Comparison of ENCODE assay signal across 21 cellular contexts in genomic region chr7:2495402-2496309, GRCh38. TPM values are rescaled to one million over a fixed set of nuclear protein-coding genes. Genes with fewer than 3 reads are reported as not detected.
DNase-seq lines count a peak whose midpoint lies in the region; ATAC-seq and TF ChIP-seq lines count a peak whose summit lies in the region.
"Had no signal": no experiment of that assay in that cellular context is flagged by ENCODE, and none has a peak within 500 bp of the region (broad histone marks: within the 10 kb centered on the region; RNA-seq: fewer than 3 reads in every experiment).

No MANE protein-coding gene starts in this region.

- no peaks in the 10 kb centered on the region for H3K36me3 ChIP-seq in BE2C
- no peaks in the 10 kb centered on the region for H3K36me3 ChIP-seq in HUES48 (ENCODE audit: control insufficient read depth, insufficient read depth, low read length)
- H3K36me3 ChIP-seq: gastroesophageal sphincter had no signal

- ATAC-seq in SK-N-SH treated with all-trans-retinoic acid at 6 μM for 48 hours (peak; percentile 5; the same call in 1 of the 3 replicates), left colon (peak; percentile 70), HG02884 (IDR thresholded peaks at IDR 0.05; ENCODE audit: unreplicated experiment) (no peak), HG02938 (IDR thresholded peaks at IDR 0.05; ENCODE audit: unreplicated experiment) (no peak)
- ATAC-seq: gastroesophageal sphincter, sciatic nerve had no signal

- no peaks in the 10 kb centered on the region for H3K27me3 ChIP-seq in BE2C
- no peaks in the 10 kb centered on the region for H3K27me3 ChIP-seq in HUES48 (ENCODE audit: control insufficient read depth, insufficient read depth, low read length)

- H3K9me3 ChIP-seq in BE2C (no peaks in the 10 kb centered on the region), HUES48 (ENCODE audit: control insufficient read depth, insufficient read depth, low read length) (no peaks in the 10 kb centered on the region)
- H3K9me3 ChIP-seq: gastroesophageal sphincter had no signal

- H3K4me3 ChIP-seq in BE2C (ENCODE audit: low read depth, low read length) (no peak overlapping the region), HUES48 (ENCODE audit: low read depth, low read length) (no peak overlapping the region)
- H3K4me3 ChIP-seq: coronary artery, gastroesophageal sphincter had no signal

- H3K4me1 ChIP-seq in BE2C (peaks cover 20% of the 10 kb centered on the region), HUES48 (ENCODE audit: control insufficient read depth, insufficient read depth, low read length) (peaks cover 25% of the 10 kb centered on the region)

- peak overlapping the region; percentile 66 for H3K27ac ChIP-seq in HUES48 (ENCODE audit: low read depth, low read length)
- H3K27ac ChIP-seq: coronary artery, gastroesophageal sphincter had no signal

- peak; percentile 88 for DNase-seq in BE2C
- DNase-seq in left colon, result no peak
- DNase-seq in stimulated activated CD8-positive, alpha-beta memory T cell treated with anti-CD3 and anti-CD28 coated beads, Interleukin-4, amount 100 ng/mL, for 48 hours, result no peak
- no peak for DNase-seq in stimulated activated naive CD4-positive, alpha-beta T cell (lab: John Stamatoyannopoulos, UW)
- DNase-seq: activated CD4-positive, alpha-beta T cell treated with anti-CD3 and anti-CD28 coated beads, Interleukin-2, amount 10 ng/mL, durations not matched to agents 24 days and 14 days; activated naive CD4-positive, alpha-beta T cell treated with Interleukin-2 at 50 U/mL for 16 hours; erythroblast; NCI-H2029 treated with DMSO at 0.1 percent for 48 hours; SHP77 treated with DMSO at 0.1 percent for 48 hours; stimulated activated CD4-positive, alpha-beta T cell treated with anti-CD3 and anti-CD28 coated beads, Interleukin-2, amount 100 ng/mL, for 48 hours; T1000 had no signal

- intact Hi-C loops in left colon (cut with DNase I, micrococcal nuclease), result no loop called here

- TF ChIP-seq CTCF in BE2C (IDR thresholded peaks at IDR 0.05; ENCODE audit: low read depth, low read length), result no peak

- H3K9ac ChIP-seq in HUES48 (ENCODE audit: low read depth, low read length), result no peak overlapping the region

TF ChIP-seq in SK-N-SH treated with all-trans-retinoic acid at 6 μM for 48 hours, 23 proteins besides CTCF, POLR2A, EP300 and RAD21:
- TF ChIP-seq TSHZ2 (CRISPR knock-in tag; IDR thresholded peaks at IDR 0.05) (no peak), BACH2 (CRISPR knock-in tag; IDR thresholded peaks at IDR 0.05; ENCODE audit: borderline replicate concordance) (no peak), ZFP3 (CRISPR knock-in tag; IDR thresholded peaks at IDR 0.05) (no peak), ARNTL (CRISPR knock-in tag; IDR thresholded peaks at IDR 0.05; ENCODE audit: borderline replicate concordance, low read depth) (no peak), OSR1 (CRISPR knock-in tag; IDR thresholded peaks at IDR 0.05) (no peak), RARB (CRISPR knock-in tag; IDR thresholded peaks at IDR 0.05) (no peak), ESRRG (CRISPR knock-in tag; IDR thresholded peaks at IDR 0.05) (no peak), PPARA (CRISPR knock-in tag; IDR thresholded peaks at IDR 0.05; ENCODE audit: borderline replicate concordance) (no peak), TOX (CRISPR knock-in tag; IDR thresholded peaks at IDR 0.05; ENCODE audit: borderline replicate concordance) (no peak), ISL1 (CRISPR knock-in tag; IDR thresholded peaks at IDR 0.05) (no peak), GLIS3 (CRISPR knock-in tag; IDR thresholded peaks at IDR 0.05) (no peak), TCF4 (CRISPR knock-in tag; IDR thresholded peaks at IDR 0.05; ENCODE audit: borderline replicate concordance) (no peak), ZC3H10 (CRISPR knock-in tag; IDR thresholded peaks at IDR 0.05) (no peak), CREB5 (CRISPR knock-in tag; IDR thresholded peaks at IDR 0.05; ENCODE audit: low read depth) (no peak), CSDC2 (CRISPR knock-in tag; IDR thresholded peaks at IDR 0.05) (no peak), SNAI2 (CRISPR knock-in tag; IDR thresholded peaks at IDR 0.05) (no peak)
- TF ChIP-seq, protein P1, sequence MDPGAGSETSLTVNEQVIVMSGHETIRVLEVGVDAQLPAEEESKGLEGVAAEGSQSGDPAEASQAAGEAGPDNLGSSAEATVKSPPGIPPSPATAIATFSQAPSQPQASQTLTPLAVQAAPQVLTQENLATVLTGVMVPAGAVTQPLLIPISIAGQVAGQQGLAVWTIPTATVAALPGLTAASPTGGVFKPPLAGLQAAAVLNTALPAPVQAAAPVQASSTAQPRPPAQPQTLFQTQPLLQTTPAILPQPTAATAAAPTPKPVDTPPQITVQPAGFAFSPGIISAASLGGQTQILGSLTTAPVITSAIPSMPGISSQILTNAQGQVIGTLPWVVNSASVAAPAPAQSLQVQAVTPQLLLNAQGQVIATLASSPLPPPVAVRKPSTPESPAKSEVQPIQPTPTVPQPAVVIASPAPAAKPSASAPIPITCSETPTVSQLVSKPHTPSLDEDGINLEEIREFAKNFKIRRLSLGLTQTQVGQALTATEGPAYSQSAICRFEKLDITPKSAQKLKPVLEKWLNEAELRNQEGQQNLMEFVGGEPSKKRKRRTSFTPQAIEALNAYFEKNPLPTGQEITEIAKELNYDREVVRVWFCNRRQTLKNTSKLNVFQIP (CRISPR knock-in tag; IDR thresholded peaks at IDR 0.05; ENCODE audit: borderline replicate concordance, low read depth), result no peak

RNA-seq across cellular contexts. Expression of gene GRIFIN, which starts 19.5 kb away (rescaled TPM):
- not detected for polyA plus RNA-seq in BE2C (2012; ENCODE audit: insufficient read depth, insufficient read length, low read depth)
- not detected for total RNA-seq in left colon
- total RNA-seq: activated CD4-positive, alpha-beta T cell treated with anti-CD3 and anti-CD28 coated beads, Interleukin-2, amount 10 ng/mL, durations not matched to agents 24 days and 14 days; gastroesophageal sphincter; H4; M059J; sciatic nerve; temporal lobe had no signal

RNA-seq across cellular contexts. Expression of gene LFNG, which starts 23.9 kb away (rescaled TPM):
- 1.6 TPM for polyA plus RNA-seq in BE2C (2012; ENCODE audit: insufficient read depth, insufficient read length, low read depth)
- 10 to 100 TPM; 48.3 to 70.1 TPM for total RNA-seq in left colon

RNA-seq across cellular contexts. Expression of gene BRAT1, which starts 59.7 kb away (rescaled TPM):
- 77.4 TPM for polyA plus RNA-seq in BE2C (2012; ENCODE audit: insufficient read depth, insufficient read length, low read depth)
- 10 to 100 TPM; 21.8 to 21.9 TPM for total RNA-seq in left colon

Comparison
In these comparisons a context has a peak if more than half of its experiments do, and no peak if none do; other contexts are left out.
1. ATAC-seq: peak in SK-N-SH treated with all-trans-retinoic acid at 6 μM for 48 hours (single experiment) and left colon (single experiment); none in HG02884 (single experiment) and HG02938 (single experiment).